Comparison of ENCODE assay signal across 17 cellular contexts in genomic region chr9:121749614-121750013, GRCh38.
DNase-seq lines count a peak whose midpoint lies in the region; FAIRE-seq and TF ChIP-seq lines count a peak whose summit lies in the region.
"Had no signal": no experiment of that assay in that cellular context is flagged by ENCODE, and none has a peak within 500 bp of the region (broad histone marks: within the 10 kb centered on the region; RNA-seq: fewer than 3 reads in every experiment).

No MANE protein-coding gene starts in this region.

- H3K9me3 Mint-ChIP-seq in immature natural killer cell = no peaks in the 10 kb centered on the region
- H3K9me3 Mint-ChIP-seq: H9; naive B cell; stimulated activated naive CD8-positive, alpha-beta T cell treated with anti-CD3 and anti-CD28 coated beads, Interleukin-15, Interleukin-2, amounts not matched to agents 100 ng/mL and 50 ng/mL, for 24 hours had no signal

- peaks cover 74% of the 10 kb centered on the region for H3K4me1 ChIP-seq in mucosa of stomach (ENCODE audit: control insufficient read depth, insufficient read depth, low read length)

- DNase-seq in bronchial epithelial cell (ENCODE audit: low read depth) = no peak
- DNase-seq in substantia nigra (lab: John Stamatoyannopoulos, UW) = no peak
- no peak for DNase-seq in immature natural killer cell
- DNase-seq in DMS79 treated with DMSO at 0.1 percent for 48 hours (lab: John Stamatoyannopoulos, UW) = no peak
- no peak for DNase-seq in activated naive CD4-positive, alpha-beta T cell treated with Interleukin-2 at 50 U/mL for 16 hours
- no peak for DNase-seq in NCI-H748 (lab: John Stamatoyannopoulos, UW; ENCODE audit: unreplicated experiment)
- DNase-seq: activated CD4-positive, CD25-positive, alpha-beta regulatory T cell; activated effector memory CD4-positive, alpha-beta T cell treated with Interleukin-2 at 50 U/mL for 16 hours; AML-193; H9; left colon; naive B cell; NCI-H1436 treated with DMSO at 0.1 percent for 48 hours; NCI-H2227 treated with DMSO at 0.1 percent for 48 hours had no signal

- no peak for TF ChIP-seq CTCF in bronchial epithelial cell (IDR thresholded peaks at IDR 0.05; ENCODE audit: insufficient read depth, low read length, severe bottlenecking)

- peaks cover 0 to 3% (median 0%) of the 10 kb centered on the region in 3 donors for H3K36me3 Mint-ChIP-seq in immature natural killer cell
- H3K36me3 Mint-ChIP-seq: naive B cell had no signal

- H3K27me3 ChIP-seq in bronchial epithelial cell (ENCODE audit: control insufficient read depth, insufficient read depth, low read length) (no peaks in the 10 kb centered on the region), mucosa of stomach (ENCODE audit: control insufficient read depth, insufficient read depth, low read length) (no peaks in the 10 kb centered on the region)

- H3K4me3 Mint-ChIP-seq in immature natural killer cell = no peak overlapping the region
- H3K4me3 Mint-ChIP-seq: H9; naive B cell; stimulated activated naive CD8-positive, alpha-beta T cell treated with anti-CD3 and anti-CD28 coated beads, Interleukin-15, Interleukin-2, amounts not matched to agents 100 ng/mL and 50 ng/mL, for 24 hours had no signal

- H3K9ac ChIP-seq in mucosa of stomach (ENCODE audit: low read length) = peak overlapping the region; percentile 50

- H3K36me3 ChIP-seq in KOPT-K1 (ENCODE audit: insufficient read depth, low read length) = no peaks in the 10 kb centered on the region
- peaks cover 10% of the 10 kb centered on the region for H3K36me3 ChIP-seq in bronchial epithelial cell (ENCODE audit: control insufficient read depth, insufficient read depth, low read length)
- no peaks in the 10 kb centered on the region for H3K36me3 ChIP-seq in mucosa of stomach (ENCODE audit: control insufficient read depth, insufficient read depth, low read length)

- FAIRE-seq in bronchial epithelial cell (lab: Jason Lieb, UNC) = peak; percentile 62

- H3K27ac ChIP-seq in KOPT-K1 (ENCODE audit: low read depth, low read length, poor library complexity, severe bottlenecking) (peak overlapping the region; percentile 85), substantia nigra (ENCODE audit: low read depth, low read length, poor library complexity, severe bottlenecking) (peak overlapping the region; percentile 89)

- H3K9me3 ChIP-seq in KOPT-K1 (ENCODE audit: insufficient read depth, low read length, poor library complexity, severe bottlenecking) = no peaks in the 10 kb centered on the region
- H3K9me3 ChIP-seq in mucosa of stomach (ENCODE audit: control insufficient read depth, low read length) = no peaks in the 10 kb centered on the region

- H3K4me1 Mint-ChIP-seq in immature natural killer cell = peaks cover 10 to 18% of the 10 kb centered on the region in 2 donors

- H3K27me3 Mint-ChIP-seq in immature natural killer cell (ENCODE audit: low read depth in 3 of 3) = peaks cover 0 to 2% (median 0%) of the 10 kb centered on the region in 3 donors
- H3K27me3 Mint-ChIP-seq: naive B cell; stimulated activated naive CD8-positive, alpha-beta T cell treated with anti-CD3 and anti-CD28 coated beads, Interleukin-15, Interleukin-2, amounts not matched to agents 100 ng/mL and 50 ng/mL, for 24 hours had no signal

- no peak overlapping the region for H3K27ac Mint-ChIP-seq in immature natural killer cell
- H3K27ac Mint-ChIP-seq: naive B cell; stimulated activated naive CD8-positive, alpha-beta T cell treated with anti-CD3 and anti-CD28 coated beads, Interleukin-15, Interleukin-2, amounts not matched to agents 100 ng/mL and 50 ng/mL, for 24 hours had no signal

- no peak overlapping the region for H3K4me3 ChIP-seq in bronchial epithelial cell (ENCODE audit: low read depth, low read length)
- H3K4me3 ChIP-seq in mucosa of stomach (ENCODE audit: low read length) = no peak overlapping the region
